ENCODE assay signal across 8 cellular contexts in genomic region chr3:49021213-49021812, GRCh38. TPM values are rescaled to one million over a fixed set of nuclear protein-coding genes. Genes with fewer than 3 reads are reported as not detected.
A peak's percentile ranks its signal among the peaks of the same experiment; 100 is the strongest.
DNase-seq lines count a peak whose midpoint lies in the region; ATAC-seq and FAIRE-seq lines count a peak whose summit lies in the region.

No MANE protein-coding gene starts in this region.

- DNase-seq in NCI-H524 treated with DMSO at 0.1 percent for 48 hours (lab: John Stamatoyannopoulos, UW) (peak; percentile 76), left colon (peak; percentile 99 to 100)
- DNase-seq in activated CD4-positive, alpha-beta T cell treated with anti-CD3 and anti-CD28 coated beads for 48 hours, result peak; percentile 99
- DNase-seq in stimulated activated CD4-positive, alpha-beta T cell treated with anti-CD3 and anti-CD28 coated beads, Interleukin-1b, Interleukin-23, amount 100 ng/mL, for 4 hours (ENCODE audit: low read depth in 2 of 2), result peak; percentile 97 to 99

- FAIRE-seq in colon (lab: Jason Lieb, UNC), result peak; percentile 18

- peak overlapping the region; percentile 97 for H3K4me2 ChIP-seq in BLaER1

- peaks cover 55% of the 10 kb centered on the region for H4K20me1 ChIP-seq in BLaER1

- intact Hi-C loops in left colon (cut with DNase I, micrococcal nuclease), result no loop called here

- ATAC-seq in GM19324 (IDR thresholded peaks at IDR 0.05; ENCODE audit: low FRiP score, unreplicated experiment) (peak; percentile 57), HG03460 (IDR thresholded peaks at IDR 0.05; ENCODE audit: unreplicated experiment) (peak; percentile 44), left colon (peak; percentile 68)

- H3K27ac ChIP-seq in BLaER1, result peak overlapping the region; percentile 100

- H3K9me3 ChIP-seq in BLaER1, result no peaks in the 10 kb centered on the region

- peaks cover 61% of the 10 kb centered on the region for H3K4me1 ChIP-seq in BLaER1

- no peaks in the 10 kb centered on the region for H3K27me3 ChIP-seq in BLaER1

- peak overlapping the region; percentile 96 for H3K4me3 ChIP-seq in BLaER1

- peak overlapping the region; percentile 100 for H3K9ac ChIP-seq in BLaER1

- H3K36me3 ChIP-seq in BLaER1, result peaks cover 43% of the 10 kb centered on the region

RNA-seq across cellular contexts. Expression of gene NDUFAF3, which starts 0.6 kb away (rescaled TPM):
- 10 to 100 TPM; 65.2 to 70.1 TPM for total RNA-seq in left colon

RNA-seq across cellular contexts. Expression of gene DALRD3, which starts 2.9 kb away (rescaled TPM):
- total RNA-seq in left colon, result 10 to 100 TPM; 19.2 to 20.5 TPM

RNA-seq across cellular contexts. Expression of gene IMPDH2, which starts 7.9 kb away (rescaled TPM):
- total RNA-seq in left colon, result 100 to 1,000 TPM; 102 to 122 TPM

RNA-seq across cellular contexts. Expression of gene WDR6, which starts 14.1 kb away (rescaled TPM):
- total RNA-seq in left colon, result 100 to 1,000 TPM; 114 to 121 TPM

RNA-seq across cellular contexts. Expression of gene P4HTM, which starts 31.3 kb away (rescaled TPM):
- 10 to 100 TPM; 33.8 to 47.3 TPM for total RNA-seq in left colon

Comparison
In these comparisons a context has a peak if more than half of its experiments do, and no peak if none do; other contexts are left out.
1. Peak in every context shown above with its lines: DNase-seq, ATAC-seq, H3K4me3 ChIP-seq and H3K27ac ChIP-seq.